ENCODE assay signal across 1 cellular context in the genomic region with DNA sequence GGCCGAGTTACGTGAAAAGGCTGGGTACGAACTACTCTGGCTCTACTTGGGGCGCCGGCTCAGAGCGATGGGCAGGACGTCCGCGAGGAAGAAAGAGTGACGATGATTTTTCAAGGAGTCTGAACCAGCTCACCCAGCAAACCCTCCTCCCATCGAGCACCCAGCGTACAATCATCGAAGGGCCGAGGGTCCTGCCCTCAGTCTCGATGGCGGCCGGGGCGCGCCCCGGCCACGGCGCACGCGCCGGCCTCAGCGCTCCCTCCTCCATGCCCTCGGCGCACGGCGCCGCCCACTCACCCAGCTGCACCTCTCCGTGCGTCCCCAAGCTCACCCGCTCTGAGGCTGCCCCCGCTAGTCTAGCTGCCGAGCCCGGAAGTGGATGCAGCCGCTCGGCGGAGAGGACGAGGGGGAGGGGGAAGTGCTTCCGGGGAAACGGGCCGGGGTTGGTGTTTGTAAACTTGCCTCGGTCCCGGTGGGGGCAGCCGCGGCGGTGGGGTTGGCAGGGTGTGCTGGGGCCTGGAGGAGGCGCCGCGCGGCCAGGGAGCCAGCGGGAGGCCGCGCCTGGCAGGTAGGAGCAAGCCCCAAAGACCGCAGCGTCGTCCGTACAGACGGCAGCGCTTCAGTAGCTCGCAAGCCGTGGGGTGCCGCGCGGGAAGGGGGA.
TF ChIP-seq lines count a peak whose summit lies in the region.

A gene with protein sequence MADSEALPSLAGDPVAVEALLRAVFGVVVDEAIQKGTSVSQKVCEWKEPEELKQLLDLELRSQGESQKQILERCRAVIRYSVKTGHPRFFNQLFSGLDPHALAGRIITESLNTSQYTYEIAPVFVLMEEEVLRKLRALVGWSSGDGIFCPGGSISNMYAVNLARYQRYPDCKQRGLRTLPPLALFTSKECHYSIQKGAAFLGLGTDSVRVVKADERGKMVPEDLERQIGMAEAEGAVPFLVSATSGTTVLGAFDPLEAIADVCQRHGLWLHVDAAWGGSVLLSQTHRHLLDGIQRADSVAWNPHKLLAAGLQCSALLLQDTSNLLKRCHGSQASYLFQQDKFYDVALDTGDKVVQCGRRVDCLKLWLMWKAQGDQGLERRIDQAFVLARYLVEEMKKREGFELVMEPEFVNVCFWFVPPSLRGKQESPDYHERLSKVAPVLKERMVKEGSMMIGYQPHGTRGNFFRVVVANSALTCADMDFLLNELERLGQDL (minus strand): TSS at position 656 of the 661 bp plus-strand sequence. CDS start 7,455 bp downstream, outside the sequence.
A gene with protein sequence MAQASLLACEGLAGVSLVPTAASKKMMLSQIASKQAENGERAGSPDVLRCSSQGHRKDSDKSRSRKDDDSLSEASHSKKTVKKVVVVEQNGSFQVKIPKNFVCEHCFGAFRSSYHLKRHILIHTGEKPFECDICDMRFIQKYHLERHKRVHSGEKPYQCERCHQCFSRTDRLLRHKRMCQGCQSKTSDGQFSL (plus strand): TSS at position 453 of the 661 bp plus-strand sequence. CDS start 1,262 bp downstream, outside the sequence.

TF ChIP-seq in A549, 52 proteins besides CTCF, POLR2A, EP300 and RAD21 (continued from another document):
- TF ChIP-seq, protein P1, sequence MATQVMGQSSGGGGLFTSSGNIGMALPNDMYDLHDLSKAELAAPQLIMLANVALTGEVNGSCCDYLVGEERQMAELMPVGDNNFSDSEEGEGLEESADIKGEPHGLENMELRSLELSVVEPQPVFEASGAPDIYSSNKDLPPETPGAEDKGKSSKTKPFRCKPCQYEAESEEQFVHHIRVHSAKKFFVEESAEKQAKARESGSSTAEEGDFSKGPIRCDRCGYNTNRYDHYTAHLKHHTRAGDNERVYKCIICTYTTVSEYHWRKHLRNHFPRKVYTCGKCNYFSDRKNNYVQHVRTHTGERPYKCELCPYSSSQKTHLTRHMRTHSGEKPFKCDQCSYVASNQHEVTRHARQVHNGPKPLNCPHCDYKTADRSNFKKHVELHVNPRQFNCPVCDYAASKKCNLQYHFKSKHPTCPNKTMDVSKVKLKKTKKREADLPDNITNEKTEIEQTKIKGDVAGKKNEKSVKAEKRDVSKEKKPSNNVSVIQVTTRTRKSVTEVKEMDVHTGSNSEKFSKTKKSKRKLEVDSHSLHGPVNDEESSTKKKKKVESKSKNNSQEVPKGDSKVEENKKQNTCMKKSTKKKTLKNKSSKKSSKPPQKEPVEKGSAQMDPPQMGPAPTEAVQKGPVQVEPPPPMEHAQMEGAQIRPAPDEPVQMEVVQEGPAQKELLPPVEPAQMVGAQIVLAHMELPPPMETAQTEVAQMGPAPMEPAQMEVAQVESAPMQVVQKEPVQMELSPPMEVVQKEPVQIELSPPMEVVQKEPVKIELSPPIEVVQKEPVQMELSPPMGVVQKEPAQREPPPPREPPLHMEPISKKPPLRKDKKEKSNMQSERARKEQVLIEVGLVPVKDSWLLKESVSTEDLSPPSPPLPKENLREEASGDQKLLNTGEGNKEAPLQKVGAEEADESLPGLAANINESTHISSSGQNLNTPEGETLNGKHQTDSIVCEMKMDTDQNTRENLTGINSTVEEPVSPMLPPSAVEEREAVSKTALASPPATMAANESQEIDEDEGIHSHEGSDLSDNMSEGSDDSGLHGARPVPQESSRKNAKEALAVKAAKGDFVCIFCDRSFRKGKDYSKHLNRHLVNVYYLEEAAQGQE (IDR thresholded peaks at IDR 0.05): no peak
- TF ChIP-seq, protein P2, sequence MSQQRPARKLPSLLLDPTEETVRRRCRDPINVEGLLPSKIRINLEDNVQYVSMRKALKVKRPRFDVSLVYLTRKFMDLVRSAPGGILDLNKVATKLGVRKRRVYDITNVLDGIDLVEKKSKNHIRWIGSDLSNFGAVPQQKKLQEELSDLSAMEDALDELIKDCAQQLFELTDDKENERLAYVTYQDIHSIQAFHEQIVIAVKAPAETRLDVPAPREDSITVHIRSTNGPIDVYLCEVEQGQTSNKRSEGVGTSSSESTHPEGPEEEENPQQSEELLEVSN (IDR thresholded peaks at IDR 0.05; ENCODE audit: borderline replicate concordance, low read depth): peak; percentile 87
- peak; percentile 69; the same call in 1 of the 2 replicates for TF ChIP-seq MYC (IDR thresholded peaks at IDR 0.05; ENCODE audit: borderline replicate concordance, low read length)
- peak; percentile 72 for TF ChIP-seq CHD2 (IDR thresholded peaks at IDR 0.05; ENCODE audit: low read length, partially characterized antibody)
- TF ChIP-seq, protein P3, sequence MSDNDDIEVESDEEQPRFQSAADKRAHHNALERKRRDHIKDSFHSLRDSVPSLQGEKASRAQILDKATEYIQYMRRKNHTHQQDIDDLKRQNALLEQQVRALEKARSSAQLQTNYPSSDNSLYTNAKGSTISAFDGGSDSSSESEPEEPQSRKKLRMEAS (IDR thresholded peaks at IDR 0.05): peak; percentile 77
- TF ChIP-seq CBX2 (IDR thresholded peaks at IDR 0.05; ENCODE audit: borderline replicate concordance, low read depth): no peak
- no peak for TF ChIP-seq RFX5 (IDR thresholded peaks at IDR 0.05)
- TF ChIP-seq PHF8 (IDR thresholded peaks at IDR 0.05; ENCODE audit: borderline replicate concordance, low read depth): peak; percentile 49; the same call in 1 of the 2 replicates
